In the genomic region with DNA sequence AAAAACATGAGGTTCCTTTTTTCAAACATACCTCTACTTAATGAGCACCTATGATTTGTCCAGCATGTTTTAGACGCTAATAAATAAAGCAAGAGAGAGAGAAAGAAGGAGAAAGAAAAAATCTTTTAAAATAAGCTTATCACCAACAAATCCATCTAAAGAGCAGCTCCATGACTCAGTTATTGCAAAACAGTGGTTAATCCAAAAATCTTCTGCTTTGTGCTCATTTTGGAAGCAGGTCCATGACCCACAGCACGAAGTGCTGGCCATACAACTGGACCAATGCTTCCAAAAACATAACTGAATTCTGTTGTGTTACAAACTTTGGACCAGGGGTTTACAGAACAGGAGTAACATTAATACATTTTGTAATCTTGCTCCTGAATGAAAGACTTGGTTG, we compare ENCODE assay signal across 16 cellular contexts.
DNase-seq lines count a peak whose midpoint lies in the region; TF ChIP-seq lines count a peak whose summit lies in the region.
"Had no signal": no experiment of that assay in that cellular context is flagged by ENCODE, and none has a peak within 500 bp of the region (broad histone marks: within the 10 kb centered on the region; RNA-seq: fewer than 3 reads in every experiment).

No MANE protein-coding gene starts in this region.

- no peak for TF ChIP-seq POLR2A in suprapubic skin (IDR thresholded peaks at IDR 0.05)

- H3K27me3 ChIP-seq in suprapubic skin = no peaks in the 10 kb centered on the region
- H3K27me3 ChIP-seq: BE2C had no signal

- H3K9me3 ChIP-seq in suprapubic skin = no peaks in the 10 kb centered on the region
- H3K9me3 ChIP-seq: BE2C had no signal

- no peak for TF ChIP-seq EP300 in suprapubic skin (IDR thresholded peaks at IDR 0.05)

- H3K36me3 ChIP-seq in suprapubic skin = no peaks in the 10 kb centered on the region
- H3K36me3 ChIP-seq: BE2C had no signal

- 75% methylated on average over 2 of the region's 2 CpGs for WGBS in suprapubic skin

- no peak for TF ChIP-seq CTCF in suprapubic skin (IDR thresholded peaks at IDR 0.05)

- no peak overlapping the region for H3K27ac ChIP-seq in suprapubic skin

- DNase-seq in HCEC 1CT (peak; percentile 27), amniotic epithelial cell (ENCODE audit: low read depth) (peak; percentile 80), iris pigment epithelial cell (ENCODE audit: low read depth) (peak; percentile 78), suprapubic skin (ENCODE audit: low spot score in 2 of 2) (no peak), NCI-H345 treated with DMSO at 0.1 percent for 48 hours (lab: John Stamatoyannopoulos, UW; ENCODE audit: unreplicated experiment) (no peak), cerebellum (ENCODE audit: low spot score) (no peak)
- DNase-seq: BE2C; C1 segment of cervical spinal cord; CD4-positive, CD25-positive, alpha-beta regulatory T cell; CD8-positive, alpha-beta memory T cell; COR-L47; DMS153; DMS79; GDM1; H9; KBM-7 had no signal

- H3K4me1 ChIP-seq in suprapubic skin = no peaks in the 10 kb centered on the region
- H3K4me1 ChIP-seq: BE2C had no signal

- H3K4me3 ChIP-seq in suprapubic skin = no peak overlapping the region

Comparison
In these comparisons a context has a peak if more than half of its experiments do, and no peak if none do; other contexts are left out.
1. DNase-seq: peak in HCEC 1CT (single experiment), amniotic epithelial cell (single experiment) and iris pigment epithelial cell (single experiment); none in suprapubic skin (0 of 2), NCI-H345 treated with DMSO at 0.1 percent for 48 hours (single experiment) and cerebellum (single experiment).